Comparison of ENCODE assay signal across 8 cellular contexts in the genomic region with DNA sequence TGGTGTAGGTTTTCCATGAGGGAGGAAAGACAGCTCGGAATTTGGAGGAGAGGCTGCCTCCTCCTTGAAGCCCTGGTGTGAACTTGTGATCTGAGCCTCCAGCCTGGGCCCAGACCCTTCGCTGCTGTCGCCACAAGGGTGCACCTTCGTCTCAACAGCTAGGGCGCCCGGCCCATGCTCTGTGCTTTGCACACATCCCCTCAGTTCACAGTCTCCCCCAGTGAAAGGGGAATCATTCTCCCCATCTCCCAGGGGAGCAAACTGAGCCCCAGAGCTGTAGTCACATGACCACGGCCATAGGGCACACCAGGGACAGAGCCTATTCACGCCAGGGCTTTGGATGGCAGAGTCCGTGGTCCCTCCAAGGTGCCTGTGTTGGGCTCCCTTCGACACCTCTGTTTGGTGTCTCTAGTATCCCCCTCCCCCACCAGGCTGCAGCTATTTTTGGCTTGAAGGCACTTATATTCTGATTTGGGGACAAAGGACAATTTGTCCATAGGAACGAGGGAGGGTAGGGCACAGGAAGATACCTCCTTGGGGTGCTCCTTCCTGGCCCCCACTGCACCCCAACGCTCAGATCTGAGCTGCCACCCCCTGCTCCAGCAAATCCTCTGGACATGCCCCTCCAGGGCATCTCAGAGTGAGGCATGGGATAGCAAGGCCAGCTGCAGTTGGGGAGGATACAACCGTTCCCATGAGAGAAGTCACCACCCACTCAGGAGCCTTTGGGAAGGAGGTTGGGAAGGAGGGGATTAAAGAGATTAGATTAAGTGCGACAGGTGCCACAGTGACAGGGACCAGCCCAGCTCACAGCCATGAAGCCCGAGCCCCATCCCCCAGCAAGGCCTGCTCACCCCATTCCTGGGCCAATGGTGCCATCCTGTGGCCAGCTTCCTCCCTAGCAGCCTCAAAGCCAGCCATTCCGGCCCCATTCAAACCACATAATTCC. TPM values are rescaled to one million over a fixed set of nuclear protein-coding genes. Genes with fewer than 3 reads are reported as not detected.
DNase-seq lines count a peak whose midpoint lies in the region; ATAC-seq, FAIRE-seq and TF ChIP-seq lines count a peak whose summit lies in the region.

No MANE protein-coding gene starts in this region.

- H3K27ac ChIP-seq in VCaP = no peak overlapping the region

- no peaks in the 10 kb centered on the region for H3K36me3 ChIP-seq in bronchial epithelial cell (ENCODE audit: control insufficient read depth, insufficient read depth, low read length)

- TF ChIP-seq POLR2A in GM12891 (IDR thresholded peaks at IDR 0.05; ENCODE audit: low read depth, low read length) = no peak

- peaks cover 2% of the 10 kb centered on the region for H3K27me3 ChIP-seq in bronchial epithelial cell (ENCODE audit: control insufficient read depth, insufficient read depth, low read length)

- no peak for ATAC-seq in GM21825 (IDR thresholded peaks at IDR 0.05; ENCODE audit: unreplicated experiment)

- DNase-seq in A172 (ENCODE audit: low spot score) (peak; percentile 52), GM12891 (ENCODE audit: insufficient read length, low spot score) (peak; percentile 86), NCI-H2107 (lab: John Stamatoyannopoulos, UW) (peak; percentile 82), bronchial epithelial cell (ENCODE audit: low read depth) (peak; percentile 31), islet precursor cell (peak; percentile 85)
- DNase-seq in stimulated activated CD4-positive, alpha-beta T cell treated with anti-CD3 and anti-CD28 coated beads, Interleukin-1b, Interleukin-23, amount 100 ng/mL, for 48 hours = peak; percentile 71

- H3K4me3 ChIP-seq in bronchial epithelial cell (ENCODE audit: low read depth, low read length) = no peak overlapping the region

- FAIRE-seq in GM12891 (lab: Jason Lieb, UNC) = peak; percentile 84
- FAIRE-seq in bronchial epithelial cell (lab: Jason Lieb, UNC) = no peak

- TF ChIP-seq CTCF in VCaP (conservative IDR thresholded peaks at IDR 0.05) = peak; percentile 81
- peak; percentile 93 for TF ChIP-seq CTCF in bronchial epithelial cell (IDR thresholded peaks at IDR 0.05; ENCODE audit: insufficient read depth, low read length, severe bottlenecking)

TF ChIP-seq in GM12891, 5 proteins besides CTCF, POLR2A, EP300 and RAD21:
- TF ChIP-seq POLR2AphosphoS5 (IDR thresholded peaks at IDR 0.05; ENCODE audit: low read depth, low read length) (no peak), POU2F2 (IDR thresholded peaks at IDR 0.05; ENCODE audit: low read depth, low read length) (peak; percentile 61; the same call in 1 of the 2 replicates)

RNA-seq across cellular contexts. Expression of gene MATN1, which starts 15.7 kb away (rescaled TPM):
- not detected in 2 replicates for total RNA-seq in A172 (2014; rRNA removed; shearing (Covaris generic))
- 0.65 TPM for polyA plus RNA-seq in GM12891 (2012; ENCODE audit: low read depth, missing spikeins)
- not detected in 2 replicates for total RNA-seq in bronchial epithelial cell

RNA-seq across cellular contexts. Expression of gene LAPTM5, which starts 49.9 kb away (rescaled TPM):
- total RNA-seq in A172 (2014; rRNA removed; shearing (Covaris generic)) = 0.12 TPM in 1 of 2 replicates, not detected in the other
- polyA plus RNA-seq in GM12891 (2012; ENCODE audit: low read depth, missing spikeins) = 479 TPM
- under 0.01 TPM in 2 replicates for total RNA-seq in bronchial epithelial cell

Comparison
In these comparisons a context has a peak if more than half of its experiments do, and no peak if none do; other contexts are left out.
1. DNase-seq: peak in every context shown above with its lines; median percentile 86 in GM12891; 85 in islet precursor cell; 82 in NCI-H2107; 71 in stimulated activated CD4-positive, alpha-beta T cell treated with anti-CD3 and anti-CD28 coated beads, Interleukin-1b, Interleukin-23, amount 100 ng/mL, for 48 hours; 52 in A172; 31 in bronchial epithelial cell.